ENCODE assay signal across 15 cellular contexts in genomic region chr2:111623380-111623779, GRCh38.
DNase-seq lines count a peak whose midpoint lies in the region; ATAC-seq and TF ChIP-seq lines count a peak whose summit lies in the region.
"Had no signal": no experiment of that assay in that cellular context is flagged by ENCODE, and none has a peak within 500 bp of the region (broad histone marks: within the 10 kb centered on the region; RNA-seq: fewer than 3 reads in every experiment).

No MANE protein-coding gene starts in this region.

- no peak overlapping the region for H3K4me2 ChIP-seq in GM23248 (ENCODE audit: unreplicated experiment)

- H3K4me1 Mint-ChIP-seq in endothelial cell (ENCODE audit: unreplicated experiment), result peaks cover 8% of the 10 kb centered on the region

- no peak for ATAC-seq in gastrocnemius medialis
- no peak for ATAC-seq in left lobe of liver
- ATAC-seq in GM19397 (IDR thresholded peaks at IDR 0.05; ENCODE audit: unreplicated experiment), result no peak
- ATAC-seq: SK-N-SH treated with all-trans-retinoic acid at 6 μM for 48 hours had no signal

- no peak overlapping the region for H3K9ac ChIP-seq in GM23248

- H3K9me2 ChIP-seq in GM23248 (ENCODE audit: insufficient read depth), result no peaks in the 10 kb centered on the region

- CTCF ChIA-PET in RWPE1 (lab: Yijun Ruan, JAX), result no interaction called here

- no peak overlapping the region for H3K4me3 ChIP-seq in GM23248
- no peak overlapping the region for H3K4me3 ChIP-seq in esophagus muscularis mucosa
- no peak overlapping the region for H3K4me3 ChIP-seq in gastrocnemius medialis
- H3K4me3 ChIP-seq: MG63 had no signal

- TF ChIP-seq CTCF in RWPE1 (conservative IDR thresholded peaks at IDR 0.05; ENCODE audit: low read depth) (no peak), esophagus muscularis mucosa (IDR thresholded peaks at IDR 0.05) (no peak), gastrocnemius medialis (IDR thresholded peaks at IDR 0.05 in 4 of 5, conservative IDR thresholded peaks at IDR 0.05 in 1 of 5) (no peak), endothelial cell (IDR thresholded peaks at IDR 0.05; ENCODE audit: unreplicated experiment) (no peak)

- in situ Hi-C loops in GM23248 (cut with MboI), result no loop called here
- in situ Hi-C loops in gastrocnemius medialis (cut with MboI; ENCODE audit: low sequenced_read_pairs in 4 of 4), result loop anchor here in 2 of 4 donors (10.0 kb wide), 2 partner anchors 71 to 81 kb away; no protein-coding TSS in a partner anchor

- H3K9me3 Mint-ChIP-seq in endothelial cell (ENCODE audit: unreplicated experiment), result no peaks in the 10 kb centered on the region

- no peak overlapping the region for H3K4me3 Mint-ChIP-seq in endothelial cell (ENCODE audit: unreplicated experiment)
- H3K4me3 Mint-ChIP-seq: CD4-positive, alpha-beta memory T cell had no signal

- H2AFZ ChIP-seq in GM23248, result no peak overlapping the region

- H3K79me2 ChIP-seq in GM23248 (ENCODE audit: insufficient read depth), result no peaks in the 10 kb centered on the region

- 0 out of 2 replicates have a peak overlapping the region, but pooled peaks have one; percentile 3 for H3K27ac ChIP-seq in GM23248
- peak overlapping the region; percentile 60 for H3K27ac ChIP-seq in RWPE1
- no peak overlapping the region for H3K27ac ChIP-seq in esophagus muscularis mucosa (replicated peaks in 1 of 4)
- H3K27ac ChIP-seq in gastrocnemius medialis, result peak overlapping the region in 3 of 4 donors; percentile 32 to 57 (median 55)

- H3K4me1 ChIP-seq in GM23248 (ENCODE audit: insufficient read depth) (peaks cover 26% of the 10 kb centered on the region), esophagus muscularis mucosa (peaks cover 3 to 10% (median 6%) of the 10 kb centered on the region in 4 donors), gastrocnemius medialis (peaks cover 22 to 50% of the 10 kb centered on the region in 2 donors)
- H3K4me1 ChIP-seq: Caco-2 had no signal

- no peaks in the 10 kb centered on the region for H3K27me3 Mint-ChIP-seq in endothelial cell (ENCODE audit: unreplicated experiment)

- TF ChIP-seq EP300 in esophagus muscularis mucosa (IDR thresholded peaks at IDR 0.05), result no peak

- no peak for TF ChIP-seq POLR2A in esophagus muscularis mucosa (IDR thresholded peaks at IDR 0.05; ENCODE audit: low read depth)
- TF ChIP-seq POLR2A in gastrocnemius medialis (IDR thresholded peaks at IDR 0.05), result no peak

- WGBS in GM23248 (ENCODE audit: low coverage in 1 of 2, low lambda C conversion rate in 2 of 2, missing lambda C conversion rate in 2 of 2), 2 experiments, result 79 to 83% methylated on average over 3 of the region's 3 CpGs
- WGBS in esophagus muscularis mucosa, result 98% methylated on average over 3 of the region's 3 CpGs

- H3K27ac Mint-ChIP-seq in endothelial cell (ENCODE audit: unreplicated experiment), result no peak overlapping the region
- H3K27ac Mint-ChIP-seq: CD4-positive, alpha-beta memory T cell had no signal

- H4K20me1 ChIP-seq in GM23248 (ENCODE audit: insufficient read depth), result no peaks in the 10 kb centered on the region

- intact Hi-C loops in esophagus muscularis mucosa (cut with DNase I) (no loop called here), gastrocnemius medialis (cut with DNase I; ENCODE audit: low total_unique reads) (loop anchor here (5.0 kb wide), 1 partner anchor 964 kb away; no protein-coding TSS in a partner anchor)

- H3K36me3 Mint-ChIP-seq in endothelial cell (ENCODE audit: low read depth, unreplicated experiment), result no peaks in the 10 kb centered on the region
- H3K36me3 Mint-ChIP-seq: CD4-positive, alpha-beta memory T cell had no signal

- DNase-seq in GM23248 (peak; percentile 17), RWPE1 (ENCODE audit: low spot score) (no peak), esophagus muscularis mucosa (ENCODE audit: extremely low spot score) (peak; percentile 47), gastrocnemius medialis (no peak), left lobe of liver (ENCODE audit: low spot score) (no peak), endothelial cell (ENCODE audit: low spot score) (no peak)
- DNase-seq: Caco-2; CD4-positive, alpha-beta memory T cell; MG63; NCI-H1436; NCI-H187 treated with DMSO at 0.1 percent for 48 hours; NCI-H2107; NCI-H748 treated with DMSO at 0.1 percent for 48 hours had no signal

- H3F3A ChIP-seq in GM23248 (ENCODE audit: insufficient read depth), result peaks cover 30% of the 10 kb centered on the region; the same call in 1 of the 2 replicates

- POLR2A ChIA-PET in RWPE1 (lab: Yijun Ruan, JAX; ENCODE audit: low non-redundant PET), result no interaction called here

- H3K36me3 ChIP-seq in GM23248 (ENCODE audit: low read depth) (no peaks in the 10 kb centered on the region), esophagus muscularis mucosa (no peaks in the 10 kb centered on the region), gastrocnemius medialis (no peaks in the 10 kb centered on the region)
- H3K36me3 ChIP-seq: MG63 had no signal

- H3K9me3 ChIP-seq in GM23248 (ENCODE audit: low read depth) (peaks cover 5% of the 10 kb centered on the region), esophagus muscularis mucosa (peaks cover 0 to 7% (median 4%) of the 10 kb centered on the region in 4 donors), gastrocnemius medialis (no peaks in the 10 kb centered on the region)
- H3K9me3 ChIP-seq: Caco-2 had no signal

- H3K27me3 ChIP-seq in GM23248 (replicated peaks; ENCODE audit: insufficient read depth) (no peaks in the 10 kb centered on the region), esophagus muscularis mucosa (no peaks in the 10 kb centered on the region), gastrocnemius medialis (no peaks in the 10 kb centered on the region)
- H3K27me3 ChIP-seq: MG63 had no signal

Comparison
In these comparisons a context has a peak if more than half of its experiments do, and no peak if none do; other contexts are left out.
1. DNase-seq: peak in GM23248 (single experiment) and esophagus muscularis mucosa (single experiment); none in RWPE1 (single experiment), gastrocnemius medialis (0 of 2), left lobe of liver (single experiment) and endothelial cell (single experiment).
2. H3K27ac ChIP-seq: peak in GM23248 (single experiment), RWPE1 (single experiment) and gastrocnemius medialis (3 of 4); none in esophagus muscularis mucosa (0 of 4).